Comparison of ENCODE assay signal across 29 cellular contexts in genomic region chr5:77266291-77266690, GRCh38. TPM values are rescaled to one million over a fixed set of nuclear protein-coding genes. Genes with fewer than 3 reads are reported as not detected.
DNase-seq lines count a peak whose midpoint lies in the region; ATAC-seq and TF ChIP-seq lines count a peak whose summit lies in the region.
"Had no signal": no experiment of that assay in that cellular context is flagged by ENCODE, and none has a peak within 500 bp of the region (broad histone marks: within the 10 kb centered on the region; RNA-seq: fewer than 3 reads in every experiment).

No MANE protein-coding gene starts in this region.

- WGBS in GM23248 (ENCODE audit: low coverage in 1 of 2, low lambda C conversion rate in 2 of 2, missing lambda C conversion rate in 2 of 2), 2 experiments, result 49 to 53% methylated on average over 2 of the region's 2 CpGs

- intact Hi-C loops in activated T-helper 2 cell treated with anti-CD3 and anti-CD28 coated beads, Interferon-gamma antibody, Interleukin-2, Interleukin-4, amounts not matched to agents 10 μg/mL and 5 μg/mL and 100 μg/mL, durations not matched to agents 14 hours and 24 hours and 36 hours (cut with micrococcal nuclease), result no loop called here

- peaks cover 8% of the 10 kb centered on the region for H3K4me1 ChIP-seq in GM23248 (ENCODE audit: insufficient read depth)
- no peaks in the 10 kb centered on the region for H3K4me1 ChIP-seq in foreskin keratinocyte
- H3K4me1 ChIP-seq: HAP-1, lower lobe of right lung, testis had no signal

- no peak overlapping the region for H3K4me2 ChIP-seq in GM23248 (ENCODE audit: unreplicated experiment)

- H3K36me3 ChIP-seq in GM23248 (ENCODE audit: low read depth), result no peaks in the 10 kb centered on the region
- H3K36me3 ChIP-seq: HAP-1, lower lobe of right lung had no signal

- no peaks in the 10 kb centered on the region for H3K9me2 ChIP-seq in GM23248 (ENCODE audit: insufficient read depth)

- in situ Hi-C loops in GM23248 (cut with MboI), result no loop called here

- H3K27ac Mint-ChIP-seq in activated T-helper 2 cell treated with anti-CD3 and anti-CD28 coated beads, Interferon-gamma antibody, Interleukin-2, Interleukin-4, amounts not matched to agents 10 μg/mL and 5 μg/mL and 100 μg/mL, durations not matched to agents 14 hours and 24 hours and 36 hours, result no peak overlapping the region
- H3K27ac Mint-ChIP-seq: activated naive CD4-positive, alpha-beta T cell treated with anti-CD3 and anti-CD28 coated beads for 36 hours; stimulated activated memory B cell treated with anti-CD40 and anti-IgM and Interleukin-4, amounts not matched to agents 10 μg/mL and 1 μg/mL and 100 μg/mL, for 72 hours had no signal

- H2AFZ ChIP-seq in GM23248, result no peak overlapping the region

- no peak overlapping the region for H3K9ac ChIP-seq in GM23248

- no peak overlapping the region for H3K4me3 ChIP-seq in GM23248
- H3K4me3 ChIP-seq: GM12878, HAP-1, lower lobe of right lung, testis had no signal

- no peak for TF ChIP-seq CTCF in VCaP (conservative IDR thresholded peaks at IDR 0.05)
- TF ChIP-seq CTCF in foreskin keratinocyte (conservative IDR thresholded peaks at IDR 0.05), result no peak

- peak; percentile 41 for ATAC-seq in foreskin keratinocyte
- no peak for ATAC-seq in HG03520 (IDR thresholded peaks at IDR 0.05; ENCODE audit: unreplicated experiment)
- ATAC-seq: GM12878; lower lobe of right lung; stimulated activated memory B cell treated with anti-CD40 and anti-IgM and Interleukin-4, amounts not matched to agents 10 μg/mL and 1 μg/mL and 100 μg/mL, for 72 hours had no signal

- peak; percentile 10 for DNase-seq in A172 (ENCODE audit: low spot score)
- DNase-seq in GM23248, result peak; percentile 61
- no peak for DNase-seq in foreskin keratinocyte
- no peak for DNase-seq in amniotic stem cell (lab: John Stamatoyannopoulos, UW)
- DNase-seq in NOMO-1 (lab: John Stamatoyannopoulos, UW; ENCODE audit: unreplicated experiment in 2 of 2), result no peak
- no peak for DNase-seq in activated T-helper 2 cell treated with anti-CD3 and anti-CD28 coated beads, Interferon-gamma antibody, Interleukin-2, Interleukin-4, amounts not matched to agents 10 μg/mL and 5 μg/mL and 100 μg/mL, durations not matched to agents 14 hours and 24 hours and 36 hours (ENCODE audit: low spot score)
- DNase-seq: 8988T; activated CD4-positive, CD25-positive, alpha-beta regulatory T cell treated with anti-CD3 and anti-CD28 coated beads, Interleukin-2, amount 50 U/mL, for 72 hours; activated CD8-positive, alpha-beta memory T cell treated with anti-CD3 and anti-CD28 coated beads for 24 hours; activated naive CD4-positive, alpha-beta T cell treated with anti-CD3 and anti-CD28 coated beads for 36 hours; activated T-cell treated with anti-CD3 and anti-CD28 coated beads, Interleukin-2, amount 50 U/mL, for 4 hours; GF-D8; KBM-7; kidney; lower lobe of right lung; NCI-H146; NCI-H526 treated with DMSO at 0.1 percent for 48 hours; small intestine; T1000; testis had no signal

- H3K9me3 ChIP-seq in GM23248 (ENCODE audit: low read depth), result no peaks in the 10 kb centered on the region
- H3K9me3 ChIP-seq: HAP-1, lower lobe of right lung, testis had no signal

- no peak overlapping the region for H3K27ac ChIP-seq in GM23248
- peak overlapping the region; percentile 74 for H3K27ac ChIP-seq in VCaP
- H3K27ac ChIP-seq in foreskin keratinocyte, result no peak overlapping the region
- H3K27ac ChIP-seq: C4-2B, epithelial cell of prostate, lower lobe of right lung, testis had no signal

- H3K4me3 Mint-ChIP-seq in activated T-helper 2 cell treated with anti-CD3 and anti-CD28 coated beads, Interferon-gamma antibody, Interleukin-2, Interleukin-4, amounts not matched to agents 10 μg/mL and 5 μg/mL and 100 μg/mL, durations not matched to agents 14 hours and 24 hours and 36 hours (ENCODE audit: low read depth), result no peak overlapping the region
- H3K4me3 Mint-ChIP-seq: activated naive CD4-positive, alpha-beta T cell treated with anti-CD3 and anti-CD28 coated beads for 36 hours; activated T-cell treated with anti-CD3 and anti-CD28 coated beads, Interleukin-2, amount 50 U/mL, for 4 hours; central memory CD8-positive, alpha-beta T cell; stimulated activated memory B cell treated with anti-CD40 and anti-IgM and Interleukin-4, amounts not matched to agents 10 μg/mL and 1 μg/mL and 100 μg/mL, for 72 hours had no signal

- H3K79me2 ChIP-seq in GM23248 (ENCODE audit: insufficient read depth), result no peaks in the 10 kb centered on the region

- peaks cover 4% of the 10 kb centered on the region for H3K9me3 Mint-ChIP-seq in activated T-helper 2 cell treated with anti-CD3 and anti-CD28 coated beads, Interferon-gamma antibody, Interleukin-2, Interleukin-4, amounts not matched to agents 10 μg/mL and 5 μg/mL and 100 μg/mL, durations not matched to agents 14 hours and 24 hours and 36 hours
- H3K9me3 Mint-ChIP-seq: activated naive CD4-positive, alpha-beta T cell treated with anti-CD3 and anti-CD28 coated beads for 36 hours; activated T-cell treated with anti-CD3 and anti-CD28 coated beads, Interleukin-2, amount 50 U/mL, for 4 hours; central memory CD8-positive, alpha-beta T cell had no signal

- no peaks in the 10 kb centered on the region for H3K27me3 ChIP-seq in GM23248 (replicated peaks; ENCODE audit: insufficient read depth)
- H3K27me3 ChIP-seq in foreskin keratinocyte, result peaks cover 24% of the 10 kb centered on the region
- H3K27me3 ChIP-seq: testis had no signal

- peaks cover 11% of the 10 kb centered on the region for H3K27me3 Mint-ChIP-seq in activated T-helper 2 cell treated with anti-CD3 and anti-CD28 coated beads, Interferon-gamma antibody, Interleukin-2, Interleukin-4, amounts not matched to agents 10 μg/mL and 5 μg/mL and 100 μg/mL, durations not matched to agents 14 hours and 24 hours and 36 hours (ENCODE audit: low read depth)

- no peaks in the 10 kb centered on the region for H3K36me3 Mint-ChIP-seq in activated T-helper 2 cell treated with anti-CD3 and anti-CD28 coated beads, Interferon-gamma antibody, Interleukin-2, Interleukin-4, amounts not matched to agents 10 μg/mL and 5 μg/mL and 100 μg/mL, durations not matched to agents 14 hours and 24 hours and 36 hours (ENCODE audit: low read depth)
- H3K36me3 Mint-ChIP-seq: stimulated activated memory B cell treated with anti-CD40 and anti-IgM and Interleukin-4, amounts not matched to agents 10 μg/mL and 1 μg/mL and 100 μg/mL, for 72 hours had no signal

- no peaks in the 10 kb centered on the region for H4K20me1 ChIP-seq in GM23248 (ENCODE audit: insufficient read depth)

- H3K4me1 Mint-ChIP-seq in activated T-helper 2 cell treated with anti-CD3 and anti-CD28 coated beads, Interferon-gamma antibody, Interleukin-2, Interleukin-4, amounts not matched to agents 10 μg/mL and 5 μg/mL and 100 μg/mL, durations not matched to agents 14 hours and 24 hours and 36 hours (ENCODE audit: low read depth), result peaks cover 3% of the 10 kb centered on the region
- H3K4me1 Mint-ChIP-seq: central memory CD8-positive, alpha-beta T cell; stimulated activated memory B cell treated with anti-CD40 and anti-IgM and Interleukin-4, amounts not matched to agents 10 μg/mL and 1 μg/mL and 100 μg/mL, for 72 hours had no signal

- H3F3A ChIP-seq in GM23248 (ENCODE audit: insufficient read depth), result no peaks in the 10 kb centered on the region

RNA-seq across cellular contexts. Expression of gene PDE8B, which starts 55.8 kb away (rescaled TPM):
- total RNA-seq in A172 (2014; rRNA removed; shearing (Covaris generic)), result 0.05 TPM in 1 of 2 replicates, not detected in the other
- not detected in 2 replicates for total RNA-seq in GM23248 (2014; rRNA removed; shearing (Covaris generic))
- polyA plus RNA-seq in GM23248 (2016; fragmentation: Nextera tagmentation; extraction: Ambion mirVana) (0.33 and 0.40 TPM in 2 replicates), foreskin keratinocyte (not detected in 2 replicates)
- not detected in 2 replicates for total RNA-seq in foreskin keratinocyte
- total RNA-seq in activated T-helper 2 cell treated with anti-CD3 and anti-CD28 coated beads, Interferon-gamma antibody, Interleukin-2, Interleukin-4, amounts not matched to agents 10 μg/mL and 5 μg/mL and 100 μg/mL, durations not matched to agents 14 hours and 24 hours and 36 hours, result 0.05 TPM in 1 of 2 replicates, not detected in the other
- total RNA-seq: activated T-cell treated with anti-CD3 and anti-CD28 coated beads, Interleukin-2, amount 50 U/mL, for 4 hours; pulmonary artery endothelial cell had no signal

Comparison
In these comparisons a context has a peak if more than half of its experiments do, and no peak if none do; other contexts are left out.
1. DNase-seq: peak in A172 (single experiment) and GM23248 (single experiment); none in foreskin keratinocyte (0 of 2), amniotic stem cell (single experiment), NOMO-1 (0 of 2) and activated T-helper 2 cell treated with anti-CD3 and anti-CD28 coated beads, Interferon-gamma antibody, Interleukin-2, Interleukin-4, amounts not matched to agents 10 μg/mL and 5 μg/mL and 100 μg/mL, durations not matched to agents 14 hours and 24 hours and 36 hours (single experiment).